In genomic region chr12:119338593-119339363, GRCh38 we compare ENCODE assay signal across 20 cellular contexts. TPM values are rescaled to one million over a fixed set of nuclear protein-coding genes. Genes with fewer than 3 reads are reported as not detected.
DNase-seq lines count a peak whose midpoint lies in the region; ATAC-seq and TF ChIP-seq lines count a peak whose summit lies in the region.
"Had no signal": no experiment of that assay in that cellular context is flagged by ENCODE, and none has a peak within 500 bp of the region (broad histone marks: within the 10 kb centered on the region; RNA-seq: fewer than 3 reads in every experiment).

No MANE protein-coding gene starts in this region.

- ATAC-seq in natural killer cell treated with Interleukin-12 subunit alpha and Interleukin-12 subunit beta and Interleukin-15 and Interleukin-18, amount 100 ng/mL, for 72 hours = no peak

- DNase-seq in D341Med (ENCODE audit: low spot score) (peak; percentile 63), NCI-H524 (lab: John Stamatoyannopoulos, UW) (peak; percentile 85 to 96), islet precursor cell (peak; percentile 29), OCI-M2 (lab: John Stamatoyannopoulos, UW; ENCODE audit: unreplicated experiment) (no peak), GM03348 (ENCODE audit: low spot score) (no peak), AG08395 (ENCODE audit: low spot score) (no peak)
- DNase-seq in natural killer cell treated with Interleukin-12 subunit alpha and Interleukin-12 subunit beta and Interleukin-15 and Interleukin-18, amount 100 ng/mL, for 72 hours (ENCODE audit: low spot score) = no peak
- DNase-seq: Calu3; CD4-positive, CD25-positive, alpha-beta regulatory T cell; DND-41; GF-D8; GM23248; IMR-90; Kasumi-1; NCI-H1105 treated with DMSO at 0.1 percent for 48 hours; NCI-H2029 treated with DMSO at 0.1 percent for 48 hours; NCI-H345; SIG-M5 had no signal

- TF ChIP-seq CTCF in brain (conservative IDR thresholded peaks at IDR 0.05) = no peak

- H3K4me1 Mint-ChIP-seq in brain = peaks cover 25% of the 10 kb centered on the region
- no peaks in the 10 kb centered on the region for H3K4me1 Mint-ChIP-seq in natural killer cell treated with Interleukin-12 subunit alpha and Interleukin-12 subunit beta and Interleukin-15 and Interleukin-18, amount 100 ng/mL, for 72 hours (ENCODE audit: low read depth in 2 of 2)

- H3K27ac Mint-ChIP-seq in brain = peak overlapping the region in 3 of 5 experiments; percentile 33 to 82 (median 69)
- H3K27ac Mint-ChIP-seq in natural killer cell treated with Interleukin-12 subunit alpha and Interleukin-12 subunit beta and Interleukin-15 and Interleukin-18, amount 100 ng/mL, for 72 hours = no peak overlapping the region
- H3K27ac Mint-ChIP-seq: CD4-positive, CD25-positive, alpha-beta regulatory T cell had no signal

- peaks cover 0 to 3% (median 0%) of the 10 kb centered on the region in 5 experiments for H3K9me3 Mint-ChIP-seq in brain
- H3K9me3 Mint-ChIP-seq in natural killer cell treated with Interleukin-12 subunit alpha and Interleukin-12 subunit beta and Interleukin-15 and Interleukin-18, amount 100 ng/mL, for 72 hours = peaks cover 4% of the 10 kb centered on the region

- H3K36me3 Mint-ChIP-seq in brain = no peaks in the 10 kb centered on the region
- no peaks in the 10 kb centered on the region for H3K36me3 Mint-ChIP-seq in natural killer cell treated with Interleukin-12 subunit alpha and Interleukin-12 subunit beta and Interleukin-15 and Interleukin-18, amount 100 ng/mL, for 72 hours
- H3K36me3 Mint-ChIP-seq: CD4-positive, CD25-positive, alpha-beta regulatory T cell had no signal

- peak overlapping the region in 1 of 5 experiments; percentile 20 for H3K4me3 Mint-ChIP-seq in brain
- no peak overlapping the region for H3K4me3 Mint-ChIP-seq in natural killer cell treated with Interleukin-12 subunit alpha and Interleukin-12 subunit beta and Interleukin-15 and Interleukin-18, amount 100 ng/mL, for 72 hours
- H3K4me3 Mint-ChIP-seq: CD4-positive, CD25-positive, alpha-beta regulatory T cell had no signal

- peaks cover 8% of the 10 kb centered on the region for H3K27me3 Mint-ChIP-seq in brain
- H3K27me3 Mint-ChIP-seq in natural killer cell treated with Interleukin-12 subunit alpha and Interleukin-12 subunit beta and Interleukin-15 and Interleukin-18, amount 100 ng/mL, for 72 hours = peaks cover 20 to 37% of the 10 kb centered on the region in 2 donors
- H3K27me3 Mint-ChIP-seq: CD4-positive, CD25-positive, alpha-beta regulatory T cell had no signal

RNA-seq across cellular contexts. Expression of gene CCDC60, which starts 4.2 kb away (rescaled TPM):
- polyA plus RNA-seq in brain (ENCODE audit: insufficient read depth, low read depth, low replicate concordance) = not detected
- total RNA-seq in natural killer cell treated with Interleukin-12 subunit alpha and Interleukin-12 subunit beta and Interleukin-15 and Interleukin-18, amount 100 ng/mL, for 72 hours = not detected
- total RNA-seq: A172; Calu3; CD4-positive, CD25-positive, alpha-beta regulatory T cell; GM23248; IMR-90 had no signal
- polyA plus RNA-seq: CD4-positive, CD25-positive, alpha-beta regulatory T cell; GM23248; IMR-90 had no signal

Comparison
In these comparisons a context has a peak if more than half of its experiments do, and no peak if none do; other contexts are left out.
1. DNase-seq: peak in D341Med (single experiment), NCI-H524 (2 of 2) and islet precursor cell (single experiment); none in natural killer cell treated with Interleukin-12 subunit alpha and Interleukin-12 subunit beta and Interleukin-15 and Interleukin-18, amount 100 ng/mL, for 72 hours (single experiment), OCI-M2 (single experiment), GM03348 (single experiment) and AG08395 (single experiment).
2. H3K27ac Mint-ChIP-seq: peak in brain (3 of 5); none in natural killer cell treated with Interleukin-12 subunit alpha and Interleukin-12 subunit beta and Interleukin-15 and Interleukin-18, amount 100 ng/mL, for 72 hours (0 of 2).